Comparison of ENCODE assay signal across 21 cellular contexts in genomic region chr10:124299726-124300125, GRCh38.
"Had no signal": no experiment of that assay in that cellular context is flagged by ENCODE, and none has a peak within 500 bp of the region (broad histone marks: within the 10 kb centered on the region; RNA-seq: fewer than 3 reads in every experiment).

No MANE protein-coding gene starts in this region.

- ATAC-seq: esophagus mucosa; heart right ventricle; left cardiac atrium; left ventricle myocardium superior; naive thymus-derived CD4-positive, alpha-beta T cell; stimulated activated effector memory CD8-positive, alpha-beta T cell treated with anti-CD3 and anti-CD28 coated beads, Interleukin-12 subunit alpha, Interleukin-12 subunit beta, amount 100 ng/mL, for 72 hours; stimulated activated naive CD8-positive, alpha-beta T cell treated with anti-CD3 and anti-CD28 coated beads, Interleukin-15, Interleukin-2, amounts not matched to agents 100 U/mL and 50 U/mL, for 24 hours had no signal

- H3K4me2 ChIP-seq: smooth muscle cell had no signal

- H3K4me3 ChIP-seq: coronary artery, heart right ventricle, lung, right atrium auricular region, smooth muscle cell, tibial artery, upper lobe of left lung, vagina had no signal

- H3K9me3 ChIP-seq: right atrium auricular region, tibial artery, vagina had no signal

- H3K36me3 Mint-ChIP-seq: naive thymus-derived CD4-positive, alpha-beta T cell; stimulated activated effector memory CD8-positive, alpha-beta T cell treated with anti-CD3 and anti-CD28 coated beads, Interleukin-12 subunit alpha, Interleukin-12 subunit beta, amount 100 ng/mL, for 72 hours had no signal

- H3K9me3 Mint-ChIP-seq: stimulated activated effector memory CD8-positive, alpha-beta T cell treated with anti-CD3 and anti-CD28 coated beads, Interleukin-12 subunit alpha, Interleukin-12 subunit beta, amount 100 ng/mL, for 72 hours had no signal

- H3K4me3 Mint-ChIP-seq: naive thymus-derived CD4-positive, alpha-beta T cell; neural crest cell; stimulated activated effector memory CD8-positive, alpha-beta T cell treated with anti-CD3 and anti-CD28 coated beads, Interleukin-12 subunit alpha, Interleukin-12 subunit beta, amount 100 ng/mL, for 72 hours had no signal

- DNase-seq: effector CD4-positive, alpha-beta T cell; heart right ventricle; hypothalamus; kidney; left cardiac atrium; left ventricle myocardium superior; mesendoderm; naive thymus-derived CD4-positive, alpha-beta T cell; stimulated activated CD4-positive, alpha-beta T cell treated with anti-CD3 and anti-CD28 coated beads, Interleukin-4, amount 100 ng/mL, for 1 hour; stimulated activated CD8-positive, alpha-beta memory T cell treated with anti-CD3 and anti-CD28 coated beads, Interleukin-4, amount 100 ng/mL, for 48 hours; stimulated activated naive CD8-positive, alpha-beta T cell treated with anti-CD3 and anti-CD28 coated beads, Interleukin-15, Interleukin-2, amounts not matched to agents 100 U/mL and 50 U/mL, for 24 hours had no signal

- H3K4me1 Mint-ChIP-seq: naive thymus-derived CD4-positive, alpha-beta T cell; stimulated activated effector memory CD8-positive, alpha-beta T cell treated with anti-CD3 and anti-CD28 coated beads, Interleukin-12 subunit alpha, Interleukin-12 subunit beta, amount 100 ng/mL, for 72 hours had no signal

- H3K4me1 ChIP-seq: heart right ventricle, right atrium auricular region, upper lobe of left lung had no signal

- H3K27ac ChIP-seq: coronary artery, heart right ventricle, right atrium auricular region, tibial artery, upper lobe of left lung, vagina had no signal

- H3K27ac Mint-ChIP-seq: naive thymus-derived CD4-positive, alpha-beta T cell; stimulated activated effector memory CD8-positive, alpha-beta T cell treated with anti-CD3 and anti-CD28 coated beads, Interleukin-12 subunit alpha, Interleukin-12 subunit beta, amount 100 ng/mL, for 72 hours had no signal

- H3K27me3 ChIP-seq: heart right ventricle, right atrium auricular region, tibial artery, upper lobe of left lung, vagina had no signal

- H3K36me3 ChIP-seq: heart right ventricle, right atrium auricular region, tibial artery, upper lobe of left lung, vagina had no signal
